Comparison of ENCODE assay signal across 9 cellular contexts in the genomic region with DNA sequence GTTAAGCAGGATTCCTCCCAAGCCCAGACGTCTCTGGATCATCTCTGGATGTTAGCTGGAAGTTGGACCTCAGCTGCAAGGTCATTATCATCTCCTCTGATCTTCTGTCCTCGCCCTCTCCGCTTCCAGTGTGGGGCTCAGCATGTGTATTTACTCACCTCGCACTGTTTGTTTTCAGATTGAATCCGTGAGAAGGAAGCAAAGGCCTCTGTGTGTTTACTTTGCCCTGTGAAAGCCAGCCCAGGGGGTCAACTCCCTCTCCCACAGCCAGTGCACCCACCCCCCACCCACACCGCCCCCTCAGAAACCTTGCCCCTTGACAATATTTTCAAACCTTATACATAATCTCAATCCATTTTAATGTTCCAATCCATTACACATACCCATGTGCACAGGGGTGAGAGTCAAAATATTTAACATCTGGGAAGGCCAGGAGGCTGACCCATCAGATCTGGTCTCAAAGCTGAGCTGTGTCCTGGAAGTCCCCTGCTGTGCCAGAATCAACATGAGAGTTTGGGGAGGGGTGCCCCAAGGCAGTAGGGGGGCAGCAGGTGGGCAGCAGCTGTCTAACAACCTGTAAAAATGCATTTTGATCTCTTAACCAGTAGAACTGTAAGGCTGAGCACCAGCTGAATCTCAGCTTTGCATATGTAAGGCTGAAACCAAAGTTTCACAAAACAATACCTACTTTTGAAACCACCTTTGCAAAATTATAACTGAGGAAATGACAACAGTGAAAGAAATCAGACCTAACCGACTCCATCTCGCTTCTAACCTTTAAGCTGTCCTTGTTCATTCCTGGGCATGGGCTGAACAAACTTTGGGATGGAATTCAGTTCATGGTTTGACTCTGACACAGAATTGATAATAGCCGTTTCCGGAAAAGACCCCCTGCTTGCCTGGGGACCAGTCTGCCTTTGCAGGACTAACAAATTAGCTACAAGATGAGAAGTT.
A peak's percentile ranks its signal among the peaks of the same experiment; 100 is the strongest.
DNase-seq lines count a peak whose midpoint lies in the region; ATAC-seq, FAIRE-seq and TF ChIP-seq lines count a peak whose summit lies in the region.
"Had no signal": no experiment of that assay in that cellular context is flagged by ENCODE, and none has a peak within 500 bp of the region (broad histone marks: within the 10 kb centered on the region; RNA-seq: fewer than 3 reads in every experiment).

No MANE protein-coding gene starts in this region.

- no peaks in the 10 kb centered on the region for H3K36me3 ChIP-seq in brain microvascular endothelial cell (replicated peaks)

- no peak for FAIRE-seq in frontal cortex (lab: Jason Lieb, UNC)

- in situ Hi-C loops in brain microvascular endothelial cell (cut with HindIII; ENCODE audit: low pct_ligation_motif_present, low sequenced_read_pairs): no loop called here

- ATAC-seq in GM18519 (IDR thresholded peaks at IDR 0.05; ENCODE audit: low FRiP score, unreplicated experiment): peak; percentile 82
- ATAC-seq in GM21786 (IDR thresholded peaks at IDR 0.05; ENCODE audit: unreplicated experiment): peak; percentile 75
- no peak for ATAC-seq in GM21825 (IDR thresholded peaks at IDR 0.05; ENCODE audit: unreplicated experiment)

- no peak overlapping the region for H3K27ac ChIP-seq in brain microvascular endothelial cell

- peak; percentile 41 for DNase-seq in NCI-H1092 (lab: John Stamatoyannopoulos, UW)
- peak; percentile 52 for DNase-seq in left kidney (ENCODE audit: low read depth, low spot score)
- DNase-seq in brain microvascular endothelial cell: no peak
- no peak for DNase-seq in frontal cortex (ENCODE audit: low spot score in 2 of 2)
- DNase-seq in NCI-H2171 (lab: John Stamatoyannopoulos, UW): no peak
- DNase-seq: EL had no signal

- TF ChIP-seq CTCF in brain microvascular endothelial cell (IDR thresholded peaks at IDR 0.05; ENCODE audit: low read depth, low read length, missing control alignments): no peak

- H3K27me3 ChIP-seq in brain microvascular endothelial cell (replicated peaks): peaks cover 2% of the 10 kb centered on the region

- no peak overlapping the region for H3K4me3 ChIP-seq in brain microvascular endothelial cell (ENCODE audit: low read depth, low read length)

Comparison
In these comparisons a context has a peak if more than half of its experiments do, and no peak if none do; other contexts are left out.
1. DNase-seq: peak in NCI-H1092 (single experiment) and left kidney (single experiment); none in brain microvascular endothelial cell (single experiment), frontal cortex (0 of 2) and NCI-H2171 (single experiment).